1 cellular context compared by ENCODE assay signal in the genomic region with DNA sequence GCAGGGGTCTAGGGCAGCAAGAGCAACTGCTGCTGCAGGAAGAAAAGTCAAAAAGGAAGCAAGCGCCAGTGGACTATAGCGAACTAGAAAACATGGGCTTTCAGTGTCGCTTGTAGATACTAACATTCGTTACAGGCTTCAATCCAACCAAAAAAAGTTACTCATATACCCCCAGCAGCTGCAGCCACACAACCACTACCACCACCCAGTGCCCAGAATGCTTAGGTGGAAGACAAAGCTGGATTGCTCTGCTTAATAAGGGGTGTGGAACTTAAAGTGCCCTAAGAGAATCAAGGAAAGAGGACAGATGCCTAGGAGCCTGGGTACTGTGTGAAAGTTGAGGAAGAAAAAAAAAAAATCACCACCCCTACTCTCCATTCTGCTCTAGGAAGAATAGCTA.
TF ChIP-seq lines count a peak whose summit lies in the region.

No MANE protein-coding gene starts in this region.

TF ChIP-seq in WTC11, 78 proteins besides CTCF, POLR2A, EP300 and RAD21 (continued from another document):
- TF ChIP-seq ERG (CRISPR knock-in tag; IDR thresholded peaks at IDR 0.05) (no peak), CREB1 (CRISPR knock-in tag; IDR thresholded peaks at IDR 0.05) (no peak), RORB (CRISPR knock-in tag; IDR thresholded peaks at IDR 0.05) (no peak), TEAD4 (CRISPR knock-in tag; IDR thresholded peaks at IDR 0.05) (no peak), SMAD4 (CRISPR knock-in tag; IDR thresholded peaks at IDR 0.05) (no peak), ZNF317 (CRISPR knock-in tag; IDR thresholded peaks at IDR 0.05; ENCODE audit: borderline replicate concordance, low read depth) (no peak), ZNF121 (CRISPR knock-in tag; IDR thresholded peaks at IDR 0.05) (no peak)
- TF ChIP-seq, protein P1, sequence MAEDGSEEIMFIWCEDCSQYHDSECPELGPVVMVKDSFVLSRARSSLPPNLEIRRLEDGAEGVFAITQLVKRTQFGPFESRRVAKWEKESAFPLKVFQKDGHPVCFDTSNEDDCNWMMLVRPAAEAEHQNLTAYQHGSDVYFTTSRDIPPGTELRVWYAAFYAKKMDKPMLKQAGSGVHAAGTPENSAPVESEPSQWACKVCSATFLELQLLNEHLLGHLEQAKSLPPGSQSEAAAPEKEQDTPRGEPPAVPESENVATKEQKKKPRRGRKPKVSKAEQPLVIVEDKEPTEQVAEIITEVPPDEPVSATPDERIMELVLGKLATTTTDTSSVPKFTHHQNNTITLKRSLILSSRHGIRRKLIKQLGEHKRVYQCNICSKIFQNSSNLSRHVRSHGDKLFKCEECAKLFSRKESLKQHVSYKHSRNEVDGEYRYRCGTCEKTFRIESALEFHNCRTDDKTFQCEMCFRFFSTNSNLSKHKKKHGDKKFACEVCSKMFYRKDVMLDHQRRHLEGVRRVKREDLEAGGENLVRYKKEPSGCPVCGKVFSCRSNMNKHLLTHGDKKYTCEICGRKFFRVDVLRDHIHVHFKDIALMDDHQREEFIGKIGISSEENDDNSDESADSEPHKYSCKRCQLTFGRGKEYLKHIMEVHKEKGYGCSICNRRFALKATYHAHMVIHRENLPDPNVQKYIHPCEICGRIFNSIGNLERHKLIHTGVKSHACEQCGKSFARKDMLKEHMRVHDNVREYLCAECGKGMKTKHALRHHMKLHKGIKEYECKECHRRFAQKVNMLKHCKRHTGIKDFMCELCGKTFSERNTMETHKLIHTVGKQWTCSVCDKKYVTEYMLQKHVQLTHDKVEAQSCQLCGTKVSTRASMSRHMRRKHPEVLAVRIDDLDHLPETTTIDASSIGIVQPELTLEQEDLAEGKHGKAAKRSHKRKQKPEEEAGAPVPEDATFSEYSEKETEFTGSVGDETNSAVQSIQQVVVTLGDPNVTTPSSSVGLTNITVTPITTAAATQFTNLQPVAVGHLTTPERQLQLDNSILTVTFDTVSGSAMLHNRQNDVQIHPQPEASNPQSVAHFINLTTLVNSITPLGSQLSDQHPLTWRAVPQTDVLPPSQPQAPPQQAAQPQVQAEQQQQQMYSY (CRISPR knock-in tag; IDR thresholded peaks at IDR 0.05), result no peak
- TF ChIP-seq, protein P2, sequence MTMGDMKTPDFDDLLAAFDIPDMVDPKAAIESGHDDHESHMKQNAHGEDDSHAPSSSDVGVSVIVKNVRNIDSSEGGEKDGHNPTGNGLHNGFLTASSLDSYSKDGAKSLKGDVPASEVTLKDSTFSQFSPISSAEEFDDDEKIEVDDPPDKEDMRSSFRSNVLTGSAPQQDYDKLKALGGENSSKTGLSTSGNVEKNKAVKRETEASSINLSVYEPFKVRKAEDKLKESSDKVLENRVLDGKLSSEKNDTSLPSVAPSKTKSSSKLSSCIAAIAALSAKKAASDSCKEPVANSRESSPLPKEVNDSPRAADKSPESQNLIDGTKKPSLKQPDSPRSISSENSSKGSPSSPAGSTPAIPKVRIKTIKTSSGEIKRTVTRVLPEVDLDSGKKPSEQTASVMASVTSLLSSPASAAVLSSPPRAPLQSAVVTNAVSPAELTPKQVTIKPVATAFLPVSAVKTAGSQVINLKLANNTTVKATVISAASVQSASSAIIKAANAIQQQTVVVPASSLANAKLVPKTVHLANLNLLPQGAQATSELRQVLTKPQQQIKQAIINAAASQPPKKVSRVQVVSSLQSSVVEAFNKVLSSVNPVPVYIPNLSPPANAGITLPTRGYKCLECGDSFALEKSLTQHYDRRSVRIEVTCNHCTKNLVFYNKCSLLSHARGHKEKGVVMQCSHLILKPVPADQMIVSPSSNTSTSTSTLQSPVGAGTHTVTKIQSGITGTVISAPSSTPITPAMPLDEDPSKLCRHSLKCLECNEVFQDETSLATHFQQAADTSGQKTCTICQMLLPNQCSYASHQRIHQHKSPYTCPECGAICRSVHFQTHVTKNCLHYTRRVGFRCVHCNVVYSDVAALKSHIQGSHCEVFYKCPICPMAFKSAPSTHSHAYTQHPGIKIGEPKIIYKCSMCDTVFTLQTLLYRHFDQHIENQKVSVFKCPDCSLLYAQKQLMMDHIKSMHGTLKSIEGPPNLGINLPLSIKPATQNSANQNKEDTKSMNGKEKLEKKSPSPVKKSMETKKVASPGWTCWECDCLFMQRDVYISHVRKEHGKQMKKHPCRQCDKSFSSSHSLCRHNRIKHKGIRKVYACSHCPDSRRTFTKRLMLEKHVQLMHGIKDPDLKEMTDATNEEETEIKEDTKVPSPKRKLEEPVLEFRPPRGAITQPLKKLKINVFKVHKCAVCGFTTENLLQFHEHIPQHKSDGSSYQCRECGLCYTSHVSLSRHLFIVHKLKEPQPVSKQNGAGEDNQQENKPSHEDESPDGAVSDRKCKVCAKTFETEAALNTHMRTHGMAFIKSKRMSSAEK (CRISPR knock-in tag; IDR thresholded peaks at IDR 0.05; ENCODE audit: borderline replicate concordance), result no peak
TF ChIP-seq in WTC11: peak in this region for 0.
